9 cellular contexts compared by ENCODE assay signal in the genomic region with DNA sequence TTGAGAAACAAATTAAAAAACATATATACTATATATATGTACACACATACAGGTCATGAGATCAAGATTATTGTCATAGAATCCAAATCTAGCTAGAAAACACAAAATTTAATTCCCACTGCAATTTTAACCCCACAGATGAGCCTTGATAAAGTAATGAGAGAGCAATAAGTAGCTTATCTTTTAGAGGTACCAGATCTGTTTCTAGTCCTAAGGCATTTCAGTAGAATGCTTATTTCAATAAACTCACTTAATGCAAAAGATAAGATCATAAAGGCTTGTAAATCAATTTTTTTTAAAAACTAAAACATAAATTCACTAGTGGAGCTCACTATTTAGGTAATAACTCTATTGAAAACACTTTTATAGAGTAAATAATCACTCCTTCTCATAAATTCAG. TPM values are rescaled to one million over a fixed set of nuclear protein-coding genes. Genes with fewer than 3 reads are reported as not detected.
"Had no signal": no experiment of that assay in that cellular context is flagged by ENCODE, and none has a peak within 500 bp of the region (broad histone marks: within the 10 kb centered on the region; RNA-seq: fewer than 3 reads in every experiment).

No MANE protein-coding gene starts in this region.

- FAIRE-seq: HepG2 had no signal

- H3K27ac ChIP-seq: GM23248, HL-60 had no signal

- H3K4me3 ChIP-seq: GM23248, HAP-1 had no signal

- H3K36me3 ChIP-seq: HAP-1 had no signal

- H3K4me1 ChIP-seq: HAP-1 had no signal

- H2AFZ ChIP-seq: GM23248 had no signal

- ATAC-seq: HCT116, HepG2 had no signal

- DNase-seq: GM23248, GOT3, H7, HFFc6 had no signal

- H3K9me3 ChIP-seq: HAP-1 had no signal

- H3K9ac ChIP-seq: GM23248 had no signal

RNA-seq across cellular contexts. Expression of a gene that starts 47.4 kb away (rescaled TPM):
- polyA plus RNA-seq: GM23248, HepG2, IgD-negative memory B cell had no signal
